Comparison of ENCODE assay signal across 2 cellular contexts in genomic region chr19:33772102-33772857, GRCh38.
"Had no signal": no experiment of that assay in that cellular context is flagged by ENCODE, and none has a peak within 500 bp of the region (broad histone marks: within the 10 kb centered on the region; RNA-seq: fewer than 3 reads in every experiment).

No MANE protein-coding gene starts in this region.

- H3K4me2 ChIP-seq: GM23338 had no signal

- H3K4me3 ChIP-seq: GM23338, K562 had no signal

- H2AFZ ChIP-seq: GM23338 had no signal
